24 cellular contexts compared by ENCODE assay signal in genomic region chr3:195764961-195765706, GRCh38. TPM values are rescaled to one million over a fixed set of nuclear protein-coding genes. Genes with fewer than 3 reads are reported as not detected.
A peak's percentile ranks its signal among the peaks of the same experiment; 100 is the strongest.
DNase-seq lines count a peak whose midpoint lies in the region; ATAC-seq and TF ChIP-seq lines count a peak whose summit lies in the region.
"Had no signal": no experiment of that assay in that cellular context is flagged by ENCODE, and none has a peak within 500 bp of the region (broad histone marks: within the 10 kb centered on the region; RNA-seq: fewer than 3 reads in every experiment).

No MANE protein-coding gene starts in this region.

- H3K36me3 ChIP-seq in KOPT-K1 (ENCODE audit: insufficient read depth, low read length) (no peaks in the 10 kb centered on the region), osteoblast (ENCODE audit: insufficient read depth, low read length) (no peaks in the 10 kb centered on the region)
- H3K36me3 ChIP-seq: SJCRH30 had no signal

- H3K27me3 Mint-ChIP-seq in activated naive CD4-positive, alpha-beta T cell treated with anti-CD3 and anti-CD28 coated beads, Interleukin-2, amount 10 ng/mL, durations not matched to agents 7 days and 5 days, result peaks cover 59% of the 10 kb centered on the region

- no peak overlapping the region for H2AFZ ChIP-seq in osteoblast (ENCODE audit: low read length)
- H2AFZ ChIP-seq: PC-9 had no signal

- no peaks in the 10 kb centered on the region for H3K9me3 ChIP-seq in KOPT-K1 (ENCODE audit: insufficient read depth, low read length, poor library complexity, severe bottlenecking)
- no peaks in the 10 kb centered on the region for H3K9me3 ChIP-seq in osteoblast (ENCODE audit: low read depth, low read length)
- H3K9me3 ChIP-seq: SJCRH30 had no signal

- CTCF ChIA-PET in activated naive CD4-positive, alpha-beta T cell treated with anti-CD3 and anti-CD28 coated beads, Interleukin-2, amount 10 ng/mL, durations not matched to agents 7 days and 5 days (lab: Charles Lee), result no interaction called here

- H3K27me3 ChIP-seq in osteoblast (ENCODE audit: insufficient read depth, low read length), result peaks cover 10% of the 10 kb centered on the region
- H3K27me3 ChIP-seq: SJCRH30 had no signal

- H3K4me2 ChIP-seq in osteoblast (ENCODE audit: insufficient read depth, low read length), result no peak overlapping the region
- H3K4me2 ChIP-seq: PC-9 had no signal

- TF ChIP-seq CTCF in osteoblast (IDR thresholded peaks at IDR 0.05; ENCODE audit: extremely low read depth, low read depth, low read length), result no peak

- peak; percentile 13 for DNase-seq in activated naive CD4-positive, alpha-beta T cell treated with anti-CD3 and anti-CD28 coated beads, Interleukin-2, amount 10 ng/mL, durations not matched to agents 7 days and 5 days
- no peak for DNase-seq in activated naive CD4-positive, alpha-beta T cell treated with anti-CD3 and anti-CD28 coated beads, Interleukin-2, amount 50 U/mL, for 72 hours (ENCODE audit: low spot score in 2 of 2)
- DNase-seq in iPS-NIHi11 (ENCODE audit: low spot score) (peak; percentile 10), osteoblast (ENCODE audit: insufficient read length, low spot score, missing footprints) (peak; percentile 91), NCI-H82 (lab: John Stamatoyannopoulos, UW) (no peak)
- DNase-seq in stimulated activated CD4-positive, alpha-beta T cell treated with anti-CD3 and anti-CD28 coated beads, Interleukin-15, amount 100 ng/mL, for 24 hours, result no peak
- DNase-seq: AML-193; C1 segment of cervical spinal cord; Calu3; CD8-positive, alpha-beta memory T cell; GOT3; NCI-H1092; NCI-H1436; NCI-H2029; NCI-H2227 treated with DMSO at 0.1 percent for 48 hours; NCI-H510A; SJCRH30 had no signal

- peaks cover 5% of the 10 kb centered on the region for H3K4me1 Mint-ChIP-seq in activated naive CD4-positive, alpha-beta T cell treated with anti-CD3 and anti-CD28 coated beads, Interleukin-2, amount 10 ng/mL, durations not matched to agents 7 days and 5 days
- H3K4me1 Mint-ChIP-seq: CD8-positive, alpha-beta memory T cell had no signal

- no peak overlapping the region for H3K27ac Mint-ChIP-seq in activated naive CD4-positive, alpha-beta T cell treated with anti-CD3 and anti-CD28 coated beads, Interleukin-2, amount 10 ng/mL, durations not matched to agents 7 days and 5 days
- no peak overlapping the region for H3K27ac Mint-ChIP-seq in activated naive CD4-positive, alpha-beta T cell treated with anti-CD3 and anti-CD28 coated beads, Interleukin-2, amount 50 U/mL, for 72 hours
- H3K27ac Mint-ChIP-seq: CD8-positive, alpha-beta memory T cell had no signal

- H3K27ac ChIP-seq in KOPT-K1 (ENCODE audit: low read depth, low read length, poor library complexity, severe bottlenecking) (peak overlapping the region; percentile 67), osteoblast (ENCODE audit: low read depth, low read length) (no peak overlapping the region)
- H3K27ac ChIP-seq: PC-9, RWPE1, SJCRH30 had no signal

- no peaks in the 10 kb centered on the region for H4K20me1 ChIP-seq in osteoblast (ENCODE audit: insufficient read depth, low read length)

- no peak for ATAC-seq in activated naive CD4-positive, alpha-beta T cell treated with anti-CD3 and anti-CD28 coated beads, Interleukin-2, amount 50 U/mL, for 72 hours
- no peak for ATAC-seq in GM21619 (IDR thresholded peaks at IDR 0.05; ENCODE audit: unreplicated experiment)
- ATAC-seq: HCT116 had no signal

- no peak overlapping the region for H3K4me3 ChIP-seq in osteoblast (ENCODE audit: insufficient read depth, low read length)
- H3K4me3 ChIP-seq: PC-9, SJCRH30 had no signal

- H3K9me3 Mint-ChIP-seq in activated naive CD4-positive, alpha-beta T cell treated with anti-CD3 and anti-CD28 coated beads, Interleukin-2, amount 10 ng/mL, durations not matched to agents 7 days and 5 days, result peaks cover 3% of the 10 kb centered on the region
- H3K9me3 Mint-ChIP-seq in activated naive CD4-positive, alpha-beta T cell treated with anti-CD3 and anti-CD28 coated beads, Interleukin-2, amount 50 U/mL, for 72 hours, result no peaks in the 10 kb centered on the region
- H3K9me3 Mint-ChIP-seq: CD8-positive, alpha-beta memory T cell had no signal

- peaks cover 1% of the 10 kb centered on the region for H3K36me3 Mint-ChIP-seq in activated naive CD4-positive, alpha-beta T cell treated with anti-CD3 and anti-CD28 coated beads, Interleukin-2, amount 10 ng/mL, durations not matched to agents 7 days and 5 days
- H3K36me3 Mint-ChIP-seq in activated naive CD4-positive, alpha-beta T cell treated with anti-CD3 and anti-CD28 coated beads, Interleukin-2, amount 50 U/mL, for 72 hours, result no peaks in the 10 kb centered on the region
- H3K36me3 Mint-ChIP-seq: CD8-positive, alpha-beta memory T cell had no signal

- H3K4me1 ChIP-seq in osteoblast (ENCODE audit: insufficient read depth, low read length), result no peaks in the 10 kb centered on the region

- no peaks in the 10 kb centered on the region for H3K79me2 ChIP-seq in osteoblast (ENCODE audit: insufficient read depth, low read length)

- no peak overlapping the region for H3K4me3 Mint-ChIP-seq in activated naive CD4-positive, alpha-beta T cell treated with anti-CD3 and anti-CD28 coated beads, Interleukin-2, amount 10 ng/mL, durations not matched to agents 7 days and 5 days
- H3K4me3 Mint-ChIP-seq: CD8-positive, alpha-beta memory T cell had no signal

RNA-seq across cellular contexts. Expression of gene MUC20, which starts 44.4 kb away (rescaled TPM):
- total RNA-seq in activated naive CD4-positive, alpha-beta T cell treated with anti-CD3 and anti-CD28 coated beads, Interleukin-2, amount 50 U/mL, for 72 hours, result 1 to 10 TPM; 2.2 to 3.6 TPM
- 0.36 and 1.2 TPM in 2 replicates for total RNA-seq in osteoblast
- total RNA-seq: Daoy, SJCRH30 had no signal

RNA-seq across cellular contexts. Expression of gene MUC4, which starts 46.6 kb away (rescaled TPM):
- under 1 TPM; 0.32 to 0.41 TPM for total RNA-seq in activated naive CD4-positive, alpha-beta T cell treated with anti-CD3 and anti-CD28 coated beads, Interleukin-2, amount 50 U/mL, for 72 hours
- not detected in 2 replicates for total RNA-seq in osteoblast
- total RNA-seq: A172, Daoy had no signal

Comparison
In these comparisons a context has a peak if more than half of its experiments do, and no peak if none do; other contexts are left out.
1. DNase-seq: peak in activated naive CD4-positive, alpha-beta T cell treated with anti-CD3 and anti-CD28 coated beads, Interleukin-2, amount 10 ng/mL, durations not matched to agents 7 days and 5 days (single experiment), iPS-NIHi11 (single experiment) and osteoblast (single experiment); none in activated naive CD4-positive, alpha-beta T cell treated with anti-CD3 and anti-CD28 coated beads, Interleukin-2, amount 50 U/mL, for 72 hours (0 of 2), NCI-H82 (single experiment) and stimulated activated CD4-positive, alpha-beta T cell treated with anti-CD3 and anti-CD28 coated beads, Interleukin-15, amount 100 ng/mL, for 24 hours (single experiment).